8 cellular contexts compared by ENCODE assay signal in genomic region chr1:234486858-234487830, GRCh38. TPM values are rescaled to one million over a fixed set of nuclear protein-coding genes. Genes with fewer than 3 reads are reported as not detected.
A peak's percentile ranks its signal among the peaks of the same experiment; 100 is the strongest.
DNase-seq lines count a peak whose midpoint lies in the region; ATAC-seq and TF ChIP-seq lines count a peak whose summit lies in the region.

No MANE protein-coding gene starts in this region.

- no peak overlapping the region for H3K4me3 ChIP-seq in retinal pigment epithelial cell (ENCODE audit: low read length)

- peak overlapping the region; percentile 73 to 80 for H3K4me3 Mint-ChIP-seq in activated T-cell treated with anti-CD3 and anti-CD28 coated beads, Interleukin-2, amount 50 U/mL, for 72 hours
- no peak overlapping the region for H3K4me3 Mint-ChIP-seq in activated CD8-positive, alpha-beta T cell treated with anti-CD3 and anti-CD28 coated beads for 36 hours

- ATAC-seq in activated T-cell treated with anti-CD3 and anti-CD28 coated beads, Interleukin-2, amount 50 U/mL, for 72 hours (replicated peaks in 1 of 2), result peak; percentile 1 to 5
- ATAC-seq in activated CD8-positive, alpha-beta T cell treated with anti-CD3 and anti-CD28 coated beads for 36 hours, result peak; percentile 48

- no peak for DNase-seq in activated T-cell treated with anti-CD3 and anti-CD28 coated beads, Interleukin-2, amount 50 U/mL, for 72 hours
- DNase-seq in activated T-cell treated with anti-CD3 and anti-CD28 coated beads for 4 hours, result no peak
- DNase-seq in NCI-H1436 (lab: John Stamatoyannopoulos, UW), result peak; percentile 32
- DNase-seq in activated CD8-positive, alpha-beta T cell treated with anti-CD3 and anti-CD28 coated beads for 36 hours, result peak; percentile 50
- DNase-seq in glomerular visceral epithelial cell (ENCODE audit: extremely low spot score), result peak; percentile 49
- no peak for DNase-seq in retinal pigment epithelial cell (ENCODE audit: low read depth)
- no peak for DNase-seq in 8988T
- no peak for DNase-seq in KG1 (lab: John Stamatoyannopoulos, UW)

- H3K36me3 Mint-ChIP-seq in activated T-cell treated with anti-CD3 and anti-CD28 coated beads, Interleukin-2, amount 50 U/mL, for 72 hours (ENCODE audit: insufficient read depth in 2 of 2), result no peaks in the 10 kb centered on the region
- H3K36me3 Mint-ChIP-seq in activated CD8-positive, alpha-beta T cell treated with anti-CD3 and anti-CD28 coated beads for 36 hours (ENCODE audit: low read depth), result no peaks in the 10 kb centered on the region

- H3K4me1 Mint-ChIP-seq in activated T-cell treated with anti-CD3 and anti-CD28 coated beads, Interleukin-2, amount 50 U/mL, for 72 hours (ENCODE audit: low read depth), result peaks cover 45% of the 10 kb centered on the region
- H3K4me1 Mint-ChIP-seq in activated CD8-positive, alpha-beta T cell treated with anti-CD3 and anti-CD28 coated beads for 36 hours (ENCODE audit: low read depth), result peaks cover 33% of the 10 kb centered on the region

- POLR2A ChIA-PET in activated CD8-positive, alpha-beta T cell treated with anti-CD3 and anti-CD28 coated beads for 36 hours (lab: Charles Lee), result interaction anchor here (0.7 to 2.1 kb wide), 3 partner anchors 9 to 123 kb away, joined by 4 to 7 read pairs (median 6); partner anchors contain the start of genes IRF2BP2 and TARBP1

- peaks cover 24% of the 10 kb centered on the region for H3K27me3 Mint-ChIP-seq in activated T-cell treated with anti-CD3 and anti-CD28 coated beads, Interleukin-2, amount 50 U/mL, for 72 hours (ENCODE audit: low read depth)
- peaks cover 14% of the 10 kb centered on the region for H3K27me3 Mint-ChIP-seq in activated CD8-positive, alpha-beta T cell treated with anti-CD3 and anti-CD28 coated beads for 36 hours

- CTCF ChIA-PET in activated CD8-positive, alpha-beta T cell treated with anti-CD3 and anti-CD28 coated beads for 36 hours (lab: Charles Lee), result interaction anchor here (0.7 to 2.3 kb wide), 31 partner anchors 8 to 674 kb away, joined by 3 to 11 read pairs (median 4); partner anchors contain the start of genes IRF2BP2, RBM34 and TARBP1

- no peak overlapping the region for H3K27ac Mint-ChIP-seq in activated T-cell treated with anti-CD3 and anti-CD28 coated beads, Interleukin-2, amount 50 U/mL, for 72 hours
- peak overlapping the region; percentile 33 for H3K27ac Mint-ChIP-seq in activated CD8-positive, alpha-beta T cell treated with anti-CD3 and anti-CD28 coated beads for 36 hours

- intact Hi-C loops in activated CD8-positive, alpha-beta T cell treated with anti-CD3 and anti-CD28 coated beads for 36 hours (cut with micrococcal nuclease), result no loop called here

- peak; percentile 56 for TF ChIP-seq CTCF in activated CD8-positive, alpha-beta T cell treated with anti-CD3 and anti-CD28 coated beads for 36 hours (IDR thresholded peaks at IDR 0.05)
- peak; percentile 75 for TF ChIP-seq CTCF in retinal pigment epithelial cell (conservative IDR thresholded peaks at IDR 0.05; ENCODE audit: low read depth, low read length)

- H3K9me3 Mint-ChIP-seq in activated T-cell treated with anti-CD3 and anti-CD28 coated beads, Interleukin-2, amount 50 U/mL, for 72 hours, result no peaks in the 10 kb centered on the region
- no peaks in the 10 kb centered on the region for H3K9me3 Mint-ChIP-seq in activated CD8-positive, alpha-beta T cell treated with anti-CD3 and anti-CD28 coated beads for 36 hours

RNA-seq across cellular contexts. Expression of gene TARBP1, which starts 8.2 kb away (rescaled TPM):
- total RNA-seq in activated T-cell treated with anti-CD3 and anti-CD28 coated beads, Interleukin-2, amount 50 U/mL, for 72 hours, result 10 to 100 TPM; 49.6 to 63.0 TPM
- total RNA-seq in activated CD8-positive, alpha-beta T cell treated with anti-CD3 and anti-CD28 coated beads for 36 hours, result 10 to 100 TPM; 53.9 to 61.3 TPM

Comparison
In these comparisons a context has a peak if more than half of its experiments do, and no peak if none do; other contexts are left out.
1. DNase-seq: peak in NCI-H1436 (single experiment), activated CD8-positive, alpha-beta T cell treated with anti-CD3 and anti-CD28 coated beads for 36 hours (single experiment) and glomerular visceral epithelial cell (single experiment); none in activated T-cell treated with anti-CD3 and anti-CD28 coated beads, Interleukin-2, amount 50 U/mL, for 72 hours (0 of 2), activated T-cell treated with anti-CD3 and anti-CD28 coated beads for 4 hours (single experiment), retinal pigment epithelial cell (single experiment), 8988T (single experiment) and KG1 (single experiment).